Comparison of ENCODE assay signal across 1 cellular context in the genomic region with DNA sequence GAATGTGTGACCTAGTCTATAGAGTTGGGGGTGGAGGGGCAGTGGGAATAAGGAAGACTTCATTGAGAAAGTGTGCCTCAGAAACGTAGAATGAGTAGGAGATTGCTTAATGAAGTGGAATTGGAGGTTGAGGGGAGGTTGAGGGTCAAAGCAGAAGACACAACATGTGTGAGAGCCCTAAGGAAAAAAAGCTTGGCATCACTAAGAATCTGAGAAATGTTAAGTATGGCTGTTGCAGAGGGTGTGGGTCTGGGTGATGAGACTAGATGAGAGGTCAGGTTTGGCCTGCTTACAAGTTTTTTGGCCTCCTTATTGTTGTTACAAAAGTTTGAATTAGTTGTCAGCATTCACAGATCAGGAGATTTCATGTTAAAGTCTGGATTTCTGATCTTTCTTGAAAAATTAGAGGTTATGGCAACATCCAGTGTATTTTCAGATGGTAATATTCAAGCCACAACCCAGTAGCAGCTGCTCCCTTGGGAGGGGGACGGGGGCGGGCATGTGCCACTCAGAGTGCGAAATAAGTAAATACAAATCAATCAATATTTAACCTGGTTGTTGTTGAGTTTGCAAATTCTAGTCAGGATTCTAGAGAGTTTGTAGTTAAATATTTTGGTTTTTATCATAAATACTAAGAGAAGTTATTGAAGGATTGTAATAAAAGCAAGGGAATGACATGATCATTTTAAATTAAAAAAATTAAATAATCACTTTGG.
A peak's percentile ranks its signal among the peaks of the same experiment; 100 is the strongest.
TF ChIP-seq lines count a peak whose summit lies in the region.

No MANE protein-coding gene starts in this region.

TF ChIP-seq in HepG2, 621 proteins besides CTCF, POLR2A, EP300 and RAD21 (continued from another document):
- TF ChIP-seq TFAP4 (IDR thresholded peaks at IDR 0.05; ENCODE audit: borderline replicate concordance, low read depth) (peak; percentile 35; the same call in 1 of the 2 replicates), SP5 (CRISPR knock-in tag; IDR thresholded peaks at IDR 0.05; ENCODE audit: borderline replicate concordance, low read depth) (peak; percentile 85), ZSCAN12 (CRISPR knock-in tag; IDR thresholded peaks at IDR 0.05) (no peak), NR2F6 (IDR thresholded peaks at IDR 0.05) (peak; percentile 46; the same call in 1 of the 2 replicates), NR2F6 (CRISPR knock-in tag; IDR thresholded peaks at IDR 0.05) (no peak), NFIC (IDR thresholded peaks at IDR 0.05; ENCODE audit: low read length) (no peak), DNMT1 (CRISPR knock-in tag; IDR thresholded peaks at IDR 0.05) (no peak), GATAD2A (CRISPR knock-in tag; IDR thresholded peaks at IDR 0.05) (0 out of 2 replicates have a peak, but pooled peaks have one; percentile 24), FOXP1 (IDR thresholded peaks at IDR 0.05) (no peak), FOXP1 (CRISPR knock-in tag; IDR thresholded peaks at IDR 0.05) (peak; percentile 63), MAZ (IDR thresholded peaks at IDR 0.05; ENCODE audit: borderline replicate concordance, low read depth, low read length) (peak; percentile 55; the same call in 1 of the 2 replicates), MAZ (CRISPR knock-in tag; IDR thresholded peaks at IDR 0.05; ENCODE audit: low read depth) (no peak), SYNCRIP (IDR thresholded peaks at IDR 0.05; ENCODE audit: insufficient read depth, low read depth, low read length) (no peak), MAFK (conservative IDR thresholded peaks at IDR 0.05 in 1 of 2, IDR thresholded peaks at IDR 0.05 in 1 of 2; ENCODE audit: low read length in 2 of 2) (0 out of 4 replicates have a peak, but pooled peaks of 1 of the 2 experiments have one; percentile 19), NR2F1 (CRISPR knock-in tag; IDR thresholded peaks at IDR 0.05) (0 out of 4 replicates have a peak, but pooled peaks of 1 of the 2 experiments have one; percentile 34), SIX1 (CRISPR knock-in tag; IDR thresholded peaks at IDR 0.05; ENCODE audit: borderline replicate concordance) (no peak), HNF1A (IDR thresholded peaks at IDR 0.05; ENCODE audit: low read depth) (peak; percentile 65), HNF1A (CRISPR knock-in tag; IDR thresholded peaks at IDR 0.05; ENCODE audit: borderline replicate concordance) (no peak), BHLHE40 (IDR thresholded peaks at IDR 0.05; ENCODE audit: low read length) (0 out of 2 replicates have a peak, but pooled peaks have one; percentile 14)
TF ChIP-seq in HepG2: peak in this region for 20.
